ENCODE assay signal across 8 cellular contexts in genomic region chr5:98827161-98827560, GRCh38. TPM values are rescaled to one million over a fixed set of nuclear protein-coding genes. Genes with fewer than 3 reads are reported as not detected.
DNase-seq lines count a peak whose midpoint lies in the region; ATAC-seq, FAIRE-seq and TF ChIP-seq lines count a peak whose summit lies in the region.

No MANE protein-coding gene starts in this region.

- no peaks in the 10 kb centered on the region for H3K27me3 ChIP-seq in mammary epithelial cell (ENCODE audit: insufficient read depth, low read length)
- no peaks in the 10 kb centered on the region for H3K27me3 ChIP-seq in mesendoderm (ENCODE audit: insufficient read depth, low read length, poor library complexity)

- no peaks in the 10 kb centered on the region for H3K4me1 ChIP-seq in mammary epithelial cell (ENCODE audit: insufficient read depth, low read length)
- no peaks in the 10 kb centered on the region for H3K4me1 ChIP-seq in mesendoderm (ENCODE audit: control insufficient read depth, low read depth, low read length)

- TF ChIP-seq CTCF in D721Med (IDR thresholded peaks at IDR 0.05; ENCODE audit: insufficient read depth, missing control alignments) = peak; percentile 62
- TF ChIP-seq CTCF in mammary epithelial cell (conservative IDR thresholded peaks at IDR 0.05 in 1 of 2, IDR thresholded peaks at IDR 0.05 in 1 of 2; ENCODE audit: extremely low read depth in 1 of 2, insufficient read depth in 1 of 2, low read depth in 1 of 2, low read length in 2 of 2) = peak; percentile 38 to 52

- no peak overlapping the region for H4K8ac ChIP-seq in mesendoderm (ENCODE audit: low read depth, low read length)

- peak; percentile 64 for FAIRE-seq in D721Med (lab: Jason Lieb, UNC)

- no peak overlapping the region for H4K5ac ChIP-seq in mesendoderm (ENCODE audit: low read length)

- H3K27me3 Mint-ChIP-seq in effector memory CD8-positive, alpha-beta T cell = no peaks in the 10 kb centered on the region

- no peak overlapping the region for H3K4me3 Mint-ChIP-seq in effector memory CD8-positive, alpha-beta T cell

- H3K27ac ChIP-seq in mammary epithelial cell (ENCODE audit: insufficient read depth, low read depth, low read length) (no peak overlapping the region), mesendoderm (ENCODE audit: low read depth, low read length) (no peak overlapping the region)

- H2BK5ac ChIP-seq in mesendoderm (ENCODE audit: low read length) = no peak overlapping the region

- H3K9me3 ChIP-seq in mammary epithelial cell (replicated peaks; ENCODE audit: insufficient read depth, low read length) = no peaks in the 10 kb centered on the region

- WGBS in mammary epithelial cell (ENCODE audit: low coverage, missing lambda C conversion rate) = 0% methylated on average over 1 of the region's 1 CpG
- WGBS in mesendoderm (ENCODE audit: extremely low coverage, insufficient coverage, low lambda C conversion rate) = no CpG with 5 or more reads among the region's 1 CpG

- dilution Hi-C loops in mammary epithelial cell (cut with HindIII; ENCODE audit: low sequenced_read_pairs) = no loop called here

- no peak overlapping the region for H3K4me2 ChIP-seq in mammary epithelial cell (ENCODE audit: insufficient read depth, low read depth, low read length)
- no peak overlapping the region for H3K4me2 ChIP-seq in mesendoderm (ENCODE audit: low read length)

- no peak overlapping the region for H2AFZ ChIP-seq in mammary epithelial cell (ENCODE audit: low read depth, low read length)

- peaks cover 2% of the 10 kb centered on the region for H3K36me3 Mint-ChIP-seq in effector memory CD8-positive, alpha-beta T cell (ENCODE audit: insufficient read depth)

- in situ Hi-C loops in mammary epithelial cell (cut with MboI; ENCODE audit: low sequenced_read_pairs in 2 of 2) = no loop called here

- BruUV-seq in mammary epithelial cell (replicated peaks; lab: Mats Ljungman, UMichigan) = no TSS peak

- no peaks in the 10 kb centered on the region for H4K20me1 ChIP-seq in mammary epithelial cell (ENCODE audit: insufficient read depth, low read length)

- H3K27ac Mint-ChIP-seq in effector memory CD8-positive, alpha-beta T cell = no peak overlapping the region

- no peak overlapping the region for H3K56ac ChIP-seq in mesendoderm (ENCODE audit: low read length)

- intact Hi-C loops in mammary epithelial cell (cut with micrococcal nuclease) = loop anchor here (1.0 to 10.0 kb wide), 5 partner anchors 56 to 1595 kb away; no protein-coding TSS in a partner anchor

- DNase-seq in D721Med (ENCODE audit: insufficient read length, low spot score) (no peak), NCI-H1092 (lab: John Stamatoyannopoulos, UW) (peak; percentile 10), mammary epithelial cell (peak; percentile 20), mesendoderm (peak; percentile 57), amygdala (lab: John Stamatoyannopoulos, UW) (no peak)
- no peak for DNase-seq in effector memory CD8-positive, alpha-beta T cell
- DNase-seq in activated CD8-positive, alpha-beta memory T cell treated with anti-CD3 and anti-CD28 coated beads for 24 hours = no peak

- no peak overlapping the region for H2BK120ac ChIP-seq in mesendoderm (ENCODE audit: low read depth, low read length)

- H3K4ac ChIP-seq in mesendoderm (ENCODE audit: low read depth, low read length) = no peak overlapping the region

- peak; percentile 64 for ATAC-seq in GM21381 (IDR thresholded peaks at IDR 0.05; ENCODE audit: unreplicated experiment)
- ATAC-seq in effector memory CD8-positive, alpha-beta T cell (replicated peaks) = no peak

- no peaks in the 10 kb centered on the region for H3K79me1 ChIP-seq in mesendoderm (ENCODE audit: low read length)

- H3K4me1 Mint-ChIP-seq in effector memory CD8-positive, alpha-beta T cell (ENCODE audit: low read depth in 2 of 2) = no peaks in the 10 kb centered on the region

- H3K9me3 Mint-ChIP-seq in effector memory CD8-positive, alpha-beta T cell = no peaks in the 10 kb centered on the region

- no peak overlapping the region for H3K23ac ChIP-seq in mesendoderm (ENCODE audit: low read length)

- no peaks in the 10 kb centered on the region for H3K36me3 ChIP-seq in mammary epithelial cell (ENCODE audit: insufficient read depth, low read length)
- H3K36me3 ChIP-seq in mesendoderm (ENCODE audit: control insufficient read depth, insufficient read depth, low read length) = no peaks in the 10 kb centered on the region

- no peak overlapping the region for H2BK15ac ChIP-seq in mesendoderm (replicated peaks; ENCODE audit: low read depth)

- H3K18ac ChIP-seq in mesendoderm (ENCODE audit: low read length) = no peak overlapping the region

- CTCF ChIA-PET in mammary epithelial cell (lab: Charles Lee; ENCODE audit: low non-redundant PET) = no interaction called here

- no peaks in the 10 kb centered on the region for H3K79me2 ChIP-seq in mammary epithelial cell (ENCODE audit: insufficient read depth, low read length)
- H3K79me2 ChIP-seq in mesendoderm (ENCODE audit: control insufficient read depth, insufficient read depth, low read length) = no peaks in the 10 kb centered on the region

- H3K4me3 ChIP-seq in mammary epithelial cell (replicated peaks in 1 of 3; ENCODE audit: insufficient read depth in 1 of 3, low read depth in 2 of 3, low read length in 3 of 3) (no peak overlapping the region), mesendoderm (ENCODE audit: low read length) (no peak overlapping the region)

- H2AK5ac ChIP-seq in mesendoderm (ENCODE audit: low read length) = no peak overlapping the region

- H3K9ac ChIP-seq in mammary epithelial cell (ENCODE audit: insufficient read depth, low read length) = no peak overlapping the region
- H3K9ac ChIP-seq in mesendoderm (ENCODE audit: low read length) = no peak overlapping the region

RNA-seq across cellular contexts. Expression of gene RGMB, which starts 53.7 kb away (rescaled TPM):
- total RNA-seq in mammary epithelial cell = 10 to 100 TPM; 22.3 to 24.8 TPM
- 11.1 TPM for polyA plus RNA-seq in mammary epithelial cell
- 25.6 TPM for polyA minus RNA-seq in mammary epithelial cell
- 27.9 TPM for polyA plus RNA-seq in mesendoderm (2013, experiment 1 of 2)
- polyA plus RNA-seq in mesendoderm (2013, experiment 2 of 2) = 28.8 TPM

Comparison
In these comparisons a context has a peak if more than half of its experiments do, and no peak if none do; other contexts are left out.
1. DNase-seq: peak in NCI-H1092 (single experiment), mammary epithelial cell (single experiment) and mesendoderm (single experiment); none in D721Med (single experiment), effector memory CD8-positive, alpha-beta T cell (0 of 3), amygdala (0 of 56) and activated CD8-positive, alpha-beta memory T cell treated with anti-CD3 and anti-CD28 coated beads for 24 hours (single experiment).